ENCODE assay signal across 8 cellular contexts in the genomic region with DNA sequence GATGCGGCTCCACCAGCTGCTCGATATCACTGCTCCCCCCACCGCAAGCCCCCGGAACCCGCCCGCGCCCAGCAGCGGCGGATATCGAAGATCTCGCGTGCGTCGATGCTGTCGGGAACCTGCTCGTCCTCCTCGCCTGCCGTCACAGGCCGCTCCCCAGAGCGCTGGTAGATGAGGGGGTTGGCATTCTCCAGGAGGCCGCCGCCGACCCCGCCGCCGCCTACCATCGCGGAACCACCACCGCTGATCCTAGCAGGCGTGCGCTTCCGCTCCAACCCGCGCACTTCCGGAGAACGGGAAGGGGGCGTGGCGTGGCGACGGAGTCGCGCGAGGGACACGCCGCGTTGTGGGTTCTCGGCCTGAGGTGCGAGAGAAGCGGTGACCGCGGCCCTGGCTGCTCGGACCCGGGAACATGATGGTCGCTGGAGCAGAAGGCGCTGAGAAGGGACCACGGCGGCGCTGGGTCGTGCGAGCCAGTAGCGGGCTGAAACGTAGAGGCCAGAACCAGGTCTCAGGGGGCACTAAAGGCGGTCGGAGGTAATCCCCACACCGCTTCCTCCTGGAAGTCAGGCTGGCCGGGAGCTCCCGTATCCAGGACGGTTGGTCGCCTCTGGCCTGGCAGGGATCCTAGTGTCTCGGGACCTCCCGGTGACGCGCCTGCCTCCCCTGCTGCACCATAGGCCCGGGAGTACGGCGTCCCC. TPM values are rescaled to one million over a fixed set of nuclear protein-coding genes. Genes with fewer than 3 reads are reported as not detected.
DNase-seq lines count a peak whose midpoint lies in the region; ATAC-seq, FAIRE-seq and TF ChIP-seq lines count a peak whose summit lies in the region.

A gene (minus strand): TSS at position 265 of the 701 bp plus-strand sequence. CDS start 38 bp downstream, at position 227.

- H3K27ac ChIP-seq in A673 (ENCODE audit: low read depth, low read length, poor library complexity, severe bottlenecking) (peak within 1 kb of the TSS; percentile 92), keratinocyte (ENCODE audit: control insufficient read depth, insufficient read depth, low read length) (peak within 1 kb of the TSS; percentile 76)

- H3K4me2 ChIP-seq in keratinocyte (ENCODE audit: control insufficient read depth, extremely low read depth, insufficient read depth, low read depth, low read length): peak within 1 kb of the TSS; percentile 94

- intact Hi-C loops in A673 (cut with micrococcal nuclease; ENCODE audit: unreplicated experiment): no loop called here

- H3K79me2 ChIP-seq in keratinocyte (ENCODE audit: control insufficient read depth, insufficient read depth, low read length): peaks cover 49% of the 10 kb centered on the region

- ATAC-seq in GM18867 (IDR thresholded peaks at IDR 0.05; ENCODE audit: unreplicated experiment) (peak; percentile 74), HG03103 (IDR thresholded peaks at IDR 0.05; ENCODE audit: low read depth, unreplicated experiment) (peak; percentile 67)
- peak; percentile 95 for ATAC-seq in central memory CD8-positive, alpha-beta T cell (replicated peaks; ENCODE audit: extremely low read depth, poor library complexity, severe bottlenecking)

- H3K27me3 ChIP-seq in A673 (replicated peaks; ENCODE audit: insufficient read depth, low read depth, low read length, poor library complexity) (no peaks in the 10 kb centered on the region), keratinocyte (ENCODE audit: control insufficient read depth, extremely low read depth, insufficient read depth, low read length) (no peaks in the 10 kb centered on the region)

- peak within 1 kb of the TSS; percentile 87 for H2AFZ ChIP-seq in keratinocyte (ENCODE audit: control insufficient read depth, low read length)

- DNase-seq in A673 (ENCODE audit: low spot score): peak; percentile 93
- DNase-seq in NCI-H345 (lab: John Stamatoyannopoulos, UW): peak; percentile 80
- peak; percentile 93 for DNase-seq in activated CD4-positive, CD25-positive, alpha-beta regulatory T cell treated with anti-CD3 and anti-CD28 coated beads, Interleukin-2, amount 50 U/mL, for 72 hours
- peak; percentile 84 to 86 for DNase-seq in central memory CD8-positive, alpha-beta T cell (ENCODE audit: low spot score in 2 of 2)
- DNase-seq in keratinocyte (ENCODE audit: low read depth, low spot score): no peak
- DNase-seq in stimulated activated CD4-positive, alpha-beta T cell treated with anti-CD3 and anti-CD28 coated beads, Interleukin-12 subunit alpha, Interleukin-12 subunit beta, amount 100 ng/mL, for 48 hours (ENCODE audit: low read depth in 2 of 3, low spot score in 1 of 3): peak; percentile 75 to 87 (median 83)

- BruUV-seq in A673 (replicated peaks; lab: Mats Ljungman, UMichigan): no TSS peak

- H3K4me3 Mint-ChIP-seq in central memory CD8-positive, alpha-beta T cell: peak within 1 kb of the TSS; percentile 99

- POLR2A ChIA-PET in A673 (lab: Charles Lee; ENCODE audit: low non-redundant PET): no interaction called here

- TF ChIP-seq CTCF in A673 (conservative IDR thresholded peaks at IDR 0.05; ENCODE audit: low read depth, low read length) (no peak), keratinocyte (optimal IDR thresholded peaks at IDR 0.05 in 1 of 3, IDR thresholded peaks at IDR 0.05 in 1 of 3, conservative IDR thresholded peaks at IDR 0.05 in 1 of 3; ENCODE audit: extremely low read depth in 1 of 3, insufficient read depth in 2 of 3, low read length in 3 of 3) (no peak)

- no peaks in the 10 kb centered on the region for H3K27me3 Mint-ChIP-seq in central memory CD8-positive, alpha-beta T cell

- H3K36me3 ChIP-seq in A673 (ENCODE audit: insufficient read depth, low read length, poor library complexity, severe bottlenecking): peaks cover 4% of the 10 kb centered on the region
- peaks cover 17 to 26% of the 10 kb centered on the region in 2 experiments for H3K36me3 ChIP-seq in keratinocyte (ENCODE audit: control insufficient read depth in 2 of 2, extremely low read depth in 1 of 2, insufficient read depth in 2 of 2, low read length in 2 of 2)

- peak within 1 kb of the TSS; percentile 99 for H3K27ac Mint-ChIP-seq in central memory CD8-positive, alpha-beta T cell (ENCODE audit: low read depth)

- no peaks in the 10 kb centered on the region for H3K9me3 Mint-ChIP-seq in central memory CD8-positive, alpha-beta T cell

- H3K4me1 ChIP-seq in A673 (ENCODE audit: insufficient read depth, low read length, poor library complexity, severe bottlenecking): peaks cover 21% of the 10 kb centered on the region
- H3K4me1 ChIP-seq in keratinocyte (ENCODE audit: control insufficient read depth, extremely low read depth, insufficient read depth, low read length): peaks cover 18% of the 10 kb centered on the region

- no peak for FAIRE-seq in keratinocyte (lab: Jason Lieb, UNC)

- peak within 1 kb of the TSS; percentile 95 for H3K9ac ChIP-seq in keratinocyte (ENCODE audit: control insufficient read depth, extremely low read depth, insufficient read depth, low read length)

- peak within 1 kb of the TSS; percentile 80 for H3K4me3 ChIP-seq in A673 (ENCODE audit: low read depth, low read length, poor library complexity, severe bottlenecking)
- H3K4me3 ChIP-seq in keratinocyte (ENCODE audit: control insufficient read depth in 2 of 3, extremely low read depth in 1 of 3, insufficient read depth in 2 of 3, low read depth in 1 of 3, low read length in 3 of 3): peak within 1 kb of the TSS; percentile 72 to 86 (median 77)

- peaks cover 8% of the 10 kb centered on the region for H4K20me1 ChIP-seq in keratinocyte (ENCODE audit: control insufficient read depth, extremely low read depth, insufficient read depth, low read length)

- peaks cover 21% of the 10 kb centered on the region for H3K36me3 Mint-ChIP-seq in central memory CD8-positive, alpha-beta T cell (ENCODE audit: insufficient read depth)

- dilution Hi-C loops in keratinocyte (cut with MboI; ENCODE audit: extremely low pct_ligation_motif_present, low sequenced_read_pairs): no loop called here

- peaks cover 5% of the 10 kb centered on the region for H3K9me1 ChIP-seq in keratinocyte (ENCODE audit: control insufficient read depth, extremely low read depth, insufficient read depth, low read length)

- no peaks in the 10 kb centered on the region for H3K9me3 ChIP-seq in A673 (ENCODE audit: low read depth, low read length, poor library complexity, severe bottlenecking)
- no peaks in the 10 kb centered on the region for H3K9me3 ChIP-seq in keratinocyte (ENCODE audit: control insufficient read depth, low read depth, low read length)

- CTCF ChIA-PET in A673 (lab: Charles Lee): no interaction called here

- peaks cover 63% of the 10 kb centered on the region for H3K4me1 Mint-ChIP-seq in central memory CD8-positive, alpha-beta T cell

RNA-seq across cellular contexts. Expression of the gene that starts here (rescaled TPM):
- 97.4 and 108 TPM in 2 replicates for total RNA-seq in A673 (2021)
- polyA plus RNA-seq in keratinocyte: 99.6 to 149 TPM (median 105 TPM) in 3 replicates
- 42.6 TPM for polyA plus RNA-seq in keratinocyte (2011; ENCODE audit: low read depth)
- polyA plus RNA-seq in keratinocyte (2011; cell fraction: cytosol; rRNA removed): 79.5 and 85.2 TPM in 2 replicates
- 47.0 and 59.8 TPM in 2 replicates for polyA plus RNA-seq in keratinocyte (2011; cell fraction: nucleus; rRNA removed)
- 126 and 200 TPM in 2 replicates for polyA plus RNA-seq in keratinocyte (2012; ENCODE audit: low replicate concordance)
- polyA minus RNA-seq in keratinocyte: 117 to 140 TPM (median 117 TPM) in 3 replicates
- 115 TPM for polyA minus RNA-seq in keratinocyte (2011; cell fraction: cytosol; rRNA and poly(A)+ RNA removed)
- 10.9 and 17.1 TPM in 2 replicates for polyA minus RNA-seq in keratinocyte (2011; cell fraction: nucleus; rRNA and poly(A)+ RNA removed)
